ENCODE assay signal across 28 cellular contexts in the genomic region with DNA sequence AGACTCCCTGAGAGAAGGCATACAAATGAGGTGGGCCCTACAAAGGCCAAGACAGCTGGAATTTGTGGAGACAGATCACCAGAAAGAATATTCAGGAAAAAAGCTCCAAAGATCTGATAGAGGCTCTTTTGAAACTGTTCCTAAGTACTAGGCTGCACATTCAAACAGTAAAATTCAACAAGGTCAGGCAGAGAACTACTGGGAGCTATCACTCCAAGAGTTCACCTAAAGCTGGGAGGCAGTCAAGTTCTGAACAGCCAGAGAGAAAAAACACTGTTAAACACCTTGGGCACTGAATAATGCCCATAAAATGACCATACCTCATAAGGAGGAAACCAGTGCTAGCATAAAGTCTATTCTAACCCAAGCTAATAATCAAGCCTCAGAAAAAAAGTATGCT. TPM values are rescaled to one million over a fixed set of nuclear protein-coding genes. Genes with fewer than 3 reads are reported as not detected.
DNase-seq lines count a peak whose midpoint lies in the region; ATAC-seq, FAIRE-seq and TF ChIP-seq lines count a peak whose summit lies in the region.
"Had no signal": no experiment of that assay in that cellular context is flagged by ENCODE, and none has a peak within 500 bp of the region (broad histone marks: within the 10 kb centered on the region; RNA-seq: fewer than 3 reads in every experiment).

No MANE protein-coding gene starts in this region.

- no peak overlapping the region for H3K23ac ChIP-seq in mesendoderm (ENCODE audit: low read length)

- no peak overlapping the region for H3K4me3 ChIP-seq in cardiac muscle cell
- H3K4me3 ChIP-seq in right atrium auricular region, result no peak overlapping the region
- no peak overlapping the region for H3K4me3 ChIP-seq in K562
- no peak overlapping the region for H3K4me3 ChIP-seq in mesendoderm (ENCODE audit: low read length)
- no peak overlapping the region for H3K4me3 ChIP-seq in smooth muscle cell
- no peak overlapping the region for H3K4me3 ChIP-seq in GM23248
- H3K4me3 ChIP-seq: GM12878, pancreas, SJCRH30, spleen, stomach, tibial artery had no signal

- H2AK5ac ChIP-seq in mesendoderm (ENCODE audit: low read length), result no peak overlapping the region

- H3K4me2 ChIP-seq in K562 (ENCODE audit: insufficient read depth, low read length) (no peak overlapping the region), mesendoderm (ENCODE audit: low read length) (no peak overlapping the region), smooth muscle cell (no peak overlapping the region), GM23248 (ENCODE audit: unreplicated experiment) (no peak overlapping the region)

- POLR2A ChIA-PET in K562 (lab: Yijun Ruan, JAX), result interaction anchor here (0.6 to 1.6 kb wide), 3 partner anchors 9 to 16 kb away, joined by 3 to 8 read pairs (median 5); no protein-coding TSS in a partner anchor

- H3K9me1 ChIP-seq in K562 (ENCODE audit: control insufficient read depth, insufficient read depth, low read length), result peaks cover 2% of the 10 kb centered on the region

- peaks cover 1% of the 10 kb centered on the region; the same call in 1 of the 2 replicates for H4K20me1 ChIP-seq in K562 (replicated peaks; ENCODE audit: control insufficient read depth, insufficient read depth, low read length)
- H4K20me1 ChIP-seq in smooth muscle cell (ENCODE audit: low read depth), result peaks cover 89% of the 10 kb centered on the region
- H4K20me1 ChIP-seq in GM23248 (ENCODE audit: insufficient read depth), result peaks cover 56% of the 10 kb centered on the region

- H2BK5ac ChIP-seq in mesendoderm (ENCODE audit: low read length), result no peak overlapping the region

- no peak for FAIRE-seq in K562 (lab: Jason Lieb, UNC)
- FAIRE-seq: frontal cortex, GM12878, pancreas had no signal

- peak; percentile 34 for ATAC-seq in K562
- ATAC-seq: GM12878 had no signal

- no peak overlapping the region for H4K5ac ChIP-seq in mesendoderm (ENCODE audit: low read length)

- intact Hi-C loops in K562 (cut with micrococcal nuclease), result no loop called here

- H3K9me2 ChIP-seq in GM23248 (ENCODE audit: insufficient read depth), result no peaks in the 10 kb centered on the region

- H3K4ac ChIP-seq in mesendoderm (ENCODE audit: low read depth, low read length), result no peak overlapping the region

- no peak overlapping the region for H4K8ac ChIP-seq in mesendoderm (ENCODE audit: low read depth, low read length)

- no TSS peak for BruUV-seq in K562 (replicated peaks; lab: Mats Ljungman, UMichigan)

- TF ChIP-seq POLR2A in K562 (conservative IDR thresholded peaks at IDR 0.05), result no peak

- peak overlapping the region; percentile 35 for H3K56ac ChIP-seq in mesendoderm (ENCODE audit: low read length)

- CTCF ChIA-PET in K562 (lab: Yijun Ruan, JAX; ENCODE audit: low intra/inter-chr PET ratio), result interaction anchor here (0.6 kb wide), 1 partner anchor 132 kb away, joined by 3 read pairs; no protein-coding TSS in a partner anchor

- peak overlapping the region; percentile 68 for H3K18ac ChIP-seq in mesendoderm (ENCODE audit: low read length)

- H3K4me1 ChIP-seq in cardiac muscle cell (ENCODE audit: low read depth), result peaks cover 41% of the 10 kb centered on the region
- peaks cover 0 to 49% of the 10 kb centered on the region in 2 donors for H3K4me1 ChIP-seq in right atrium auricular region
- H3K4me1 ChIP-seq in K562 (replicated peaks in 1 of 2; ENCODE audit: control insufficient read depth in 2 of 2, insufficient read depth in 2 of 2, low read length in 2 of 2), result peaks cover 0 to 19% of the 10 kb centered on the region in 2 experiments; a peak in 4 of 5 replicates
- peaks cover 3% of the 10 kb centered on the region for H3K4me1 ChIP-seq in mesendoderm (ENCODE audit: control insufficient read depth, low read depth, low read length)
- H3K4me1 ChIP-seq in smooth muscle cell (ENCODE audit: low read depth), result peaks cover 43% of the 10 kb centered on the region
- H3K4me1 ChIP-seq in GM23248 (ENCODE audit: insufficient read depth), result peaks cover 13% of the 10 kb centered on the region; the same call in 1 of the 2 replicates

- TF ChIP-seq CTCF in cardiac muscle cell (IDR thresholded peaks at IDR 0.05; ENCODE audit: low read depth, low read length) (no peak), right atrium auricular region (IDR thresholded peaks at IDR 0.05) (no peak), K562 (IDR thresholded peaks at IDR 0.05 in 2 of 3, conservative IDR thresholded peaks at IDR 0.05 in 1 of 3; ENCODE audit: insufficient read depth in 2 of 3, low read depth in 1 of 3, low read length in 3 of 3) (no peak), smooth muscle cell (IDR thresholded peaks at IDR 0.05; ENCODE audit: borderline replicate concordance, insufficient read depth, poor library complexity, severe bottlenecking) (no peak)

- peaks cover 5% of the 10 kb centered on the region for H3F3A ChIP-seq in smooth muscle cell (ENCODE audit: low read depth)
- H3F3A ChIP-seq in GM23248 (ENCODE audit: insufficient read depth), result no peaks in the 10 kb centered on the region

- no peak for TF ChIP-seq EP300 in K562 (IDR thresholded peaks at IDR 0.05; ENCODE audit: low read length)

- peak overlapping the region; percentile 80 for H3K27ac ChIP-seq in cardiac muscle cell
- H3K27ac ChIP-seq in right atrium auricular region, result no peak overlapping the region
- peak overlapping the region; percentile 63; the same call in 2 of the 3 replicates for H3K27ac ChIP-seq in K562 (ENCODE audit: extremely low read depth, low read depth, low read length)
- H3K27ac ChIP-seq in mesendoderm (ENCODE audit: low read depth, low read length), result no peak overlapping the region
- H3K27ac ChIP-seq in smooth muscle cell (ENCODE audit: low read depth), result peak overlapping the region; percentile 9
- H3K27ac ChIP-seq in GM23248, result no peak overlapping the region
- H3K27ac ChIP-seq: pancreas, SJCRH30, stomach, tibial artery had no signal

- H3K79me2 ChIP-seq in K562 (ENCODE audit: control insufficient read depth, insufficient read depth, low read length) (peaks cover 96% of the 10 kb centered on the region), mesendoderm (ENCODE audit: control insufficient read depth, insufficient read depth, low read length) (peaks cover 60% of the 10 kb centered on the region), smooth muscle cell (ENCODE audit: low read depth) (peaks cover 99% of the 10 kb centered on the region), GM23248 (ENCODE audit: insufficient read depth) (peaks cover 99% of the 10 kb centered on the region)

- H2BK120ac ChIP-seq in mesendoderm (ENCODE audit: low read depth, low read length), result no peak overlapping the region

- in situ Hi-C loops in K562 (cut with MboI), result no loop called here
- in situ Hi-C loops in GM23248 (cut with MboI), result loop anchor here (25.0 kb wide), 1 partner anchor 237 kb away; no protein-coding TSS in a partner anchor

- no peak overlapping the region for H2BK15ac ChIP-seq in mesendoderm (replicated peaks; ENCODE audit: low read depth)

- H3K36me3 ChIP-seq in cardiac muscle cell (no peaks in the 10 kb centered on the region), right atrium auricular region (no peaks in the 10 kb centered on the region), K562 (ENCODE audit: control insufficient read depth, insufficient read depth, low read length) (no peaks in the 10 kb centered on the region), mesendoderm (ENCODE audit: control insufficient read depth, insufficient read depth, low read length) (no peaks in the 10 kb centered on the region), smooth muscle cell (ENCODE audit: low read depth) (no peaks in the 10 kb centered on the region), GM23248 (ENCODE audit: low read depth) (no peaks in the 10 kb centered on the region)
- H3K36me3 ChIP-seq: pancreas, SJCRH30, spleen, stomach, tibial artery had no signal

- TF ChIP-seq RAD21 in K562 (CRISPR knock-in tag; conservative IDR thresholded peaks at IDR 0.05 in 1 of 2, IDR thresholded peaks at IDR 0.05 in 1 of 2), result no peak

- H3K79me1 ChIP-seq in mesendoderm (ENCODE audit: low read length), result peaks cover 4% of the 10 kb centered on the region

- H3K9me3 ChIP-seq in cardiac muscle cell (ENCODE audit: low read depth), result no peaks in the 10 kb centered on the region
- H3K9me3 ChIP-seq in right atrium auricular region, result peaks cover 0 to 4% of the 10 kb centered on the region in 2 donors
- 0 out of 2 replicates have a peak, but pooled peaks cover 4% of the 10 kb centered on the region for H3K9me3 ChIP-seq in K562 (replicated peaks; ENCODE audit: control insufficient read depth, insufficient read depth, low read depth, low read length)
- no peaks in the 10 kb centered on the region for H3K9me3 ChIP-seq in smooth muscle cell (replicated peaks; ENCODE audit: low read depth)
- no peaks in the 10 kb centered on the region for H3K9me3 ChIP-seq in GM23248 (ENCODE audit: low read depth)
- H3K9me3 ChIP-seq: tibial artery had no signal

- DNase-seq in cardiac muscle cell (ENCODE audit: low read depth in 1 of 2, low spot score in 1 of 2), result peak in 1 of 2 donors; percentile 25
- no peak for DNase-seq in right atrium auricular region (ENCODE audit: low spot score)
- DNase-seq in K562 (ENCODE audit: extremely low read depth in 1 of 4, low spot score in 3 of 4), result no peak
- no peak for DNase-seq in mesendoderm
- no peak for DNase-seq in smooth muscle cell (lab: John Stamatoyannopoulos, UW; ENCODE audit: unreplicated experiment)
- DNase-seq in anterior cingulate cortex (lab: John Stamatoyannopoulos, UW), result no peak
- no peak for DNase-seq in GM23248
- DNase-seq in A172 (ENCODE audit: low spot score), result no peak
- DNase-seq: activated CD4-positive, alpha-beta T cell treated with anti-CD3 and anti-CD28 coated beads, Interleukin-2, amount 50 U/mL, for 1 hour; activated CD4-positive, CD25-positive, alpha-beta regulatory T cell; activated effector memory CD4-positive, alpha-beta T cell treated with Interleukin-2 at 50 U/mL for 16 hours; activated T-cell treated with anti-CD3 and anti-CD28 coated beads, Interleukin-2, amount 50 U/mL, for 1 hour; AML-193; cerebellar nuclear complex; DMS 273 treated with DMSO at 0.1 percent for 48 hours; IMR-90; kidney glomerular epithelial cell; NCI-H1048; NCI-H2107; NCI-H345; NCI-H69; pancreas; SJCRH30; spleen; stomach; tibial artery had no signal

- H3K27me3 ChIP-seq in cardiac muscle cell (no peaks in the 10 kb centered on the region), right atrium auricular region (no peaks in the 10 kb centered on the region), K562 (ENCODE audit: control insufficient read depth in 2 of 2, insufficient read depth in 2 of 2, low read length in 2 of 2) (no peaks in the 10 kb centered on the region), mesendoderm (ENCODE audit: insufficient read depth, low read length, poor library complexity) (no peaks in the 10 kb centered on the region), smooth muscle cell (ENCODE audit: low read depth) (no peaks in the 10 kb centered on the region), GM23248 (replicated peaks; ENCODE audit: insufficient read depth) (no peaks in the 10 kb centered on the region)
- H3K27me3 ChIP-seq: pancreas, SJCRH30, spleen, stomach, tibial artery had no signal

- H2AFZ ChIP-seq in K562 (ENCODE audit: low read depth, low read length), result no peak overlapping the region
- H2AFZ ChIP-seq in smooth muscle cell (ENCODE audit: low read depth), result no peak overlapping the region
- H2AFZ ChIP-seq in GM23248, result no peak overlapping the region

- H3K9ac ChIP-seq in K562 (ENCODE audit: insufficient read depth in 1 of 2, low read depth in 2 of 2, low read length in 2 of 2) (no peak overlapping the region), mesendoderm (ENCODE audit: low read length) (no peak overlapping the region), smooth muscle cell (ENCODE audit: low read depth) (no peak overlapping the region), GM23248 (no peak overlapping the region)

RNA-seq across cellular contexts. Expression of a gene that starts 28.6 kb away (rescaled TPM):
- 49.5 and 94.3 TPM in 2 replicates for total RNA-seq in cardiac muscle cell
- polyA plus RNA-seq in cardiac muscle cell, result 31.3 and 39.2 TPM in 2 replicates
- total RNA-seq in right atrium auricular region, result 10 to 100 TPM; 55.0 to 64.1 TPM
- 259 and 607 TPM in 2 replicates for total RNA-seq in K562 (2011; cell fraction: chromatin; rRNA removed; ENCODE audit: low replicate concordance)
- 97.6 and 127 TPM in 2 replicates for total RNA-seq in K562 (2011; cell fraction: nucleolus; rRNA removed)
- total RNA-seq in K562 (2011; cell fraction: nucleoplasm; rRNA removed), result 277 and 397 TPM in 2 replicates
- 29.3 and 32.5 TPM in 2 replicates for total RNA-seq in K562 (2014; rRNA removed)
- total RNA-seq in K562 (2014; rRNA removed; fragmentation: Illumina TruSeq; extraction: Trizol), result 71.9 and 82.3 TPM in 2 replicates
- total RNA-seq in K562 (2015; rRNA removed; fragmentation: Illumina TruSeq; extraction: Trizol), result 70.1 and 70.8 TPM in 2 replicates
- 76.9 and 90.3 TPM in 2 replicates for total RNA-seq in K562 (2021)
- 45.8 and 48.0 TPM in 2 replicates for polyA plus RNA-seq in K562 (2011; rRNA removed)
- polyA plus RNA-seq in K562 (2011; cell fraction: cytosol; rRNA removed), result 26.1 and 36.3 TPM in 2 replicates
- polyA plus RNA-seq in K562 (2011; cell fraction: nucleus; rRNA removed), result 102 and 117 TPM in 2 replicates
- 29.2 and 39.4 TPM in 2 replicates for polyA plus RNA-seq in K562 (2012)
- 34.0 and 36.9 TPM in 2 replicates for polyA plus RNA-seq in K562 (2014; fragmentation: Illumina TruSeq; extraction: Trizol)
- 10 to 100 TPM; 13.4 to 22.0 TPM for polyA plus RNA-seq in K562 (2014; fragmentation: Nextera tagmentation; extraction: Ambion mirVana)
- polyA plus RNA-seq in K562 (2014; rRNA removed), result 25.7 and 26.8 TPM in 2 replicates
- polyA minus RNA-seq in K562 (2011; rRNA and poly(A)+ RNA removed), result 279 and 322 TPM in 2 replicates
- 59.1 and 73.6 TPM in 2 replicates for polyA minus RNA-seq in K562 (2011; cell fraction: cytosol; rRNA and poly(A)+ RNA removed)
- 174 and 313 TPM in 2 replicates for polyA minus RNA-seq in K562 (2011; cell fraction: nucleus; rRNA and poly(A)+ RNA removed)
- polyA plus RNA-seq in mesendoderm (2013, experiment 1 of 2), result 25.0 TPM
- 25.0 TPM for polyA plus RNA-seq in mesendoderm (2013, experiment 2 of 2)
- total RNA-seq in smooth muscle cell, result 65.9 and 74.3 TPM in 2 replicates
- 13.2 and 20.3 TPM in 2 replicates for polyA plus RNA-seq in smooth muscle cell
- total RNA-seq in GM23248 (2014; rRNA removed; shearing (Covaris generic)), result 88.7 and 187 TPM in 2 replicates
- polyA plus RNA-seq in GM23248 (2016; fragmentation: Nextera tagmentation; extraction: Ambion mirVana), result 9.5 and 11.7 TPM in 2 replicates
- 33.3 and 37.8 TPM in 2 replicates for total RNA-seq in A172 (2014; rRNA removed; shearing (Covaris generic))

Comparison
In these comparisons a context has a peak if more than half of its experiments do, and no peak if none do; other contexts are left out.
1. H3K27ac ChIP-seq: peak in cardiac muscle cell (single experiment), K562 (single experiment) and smooth muscle cell (single experiment); none in right atrium auricular region (0 of 2), mesendoderm (single experiment) and GM23248 (single experiment).